ENCODE assay signal across 31 cellular contexts in the genomic region with DNA sequence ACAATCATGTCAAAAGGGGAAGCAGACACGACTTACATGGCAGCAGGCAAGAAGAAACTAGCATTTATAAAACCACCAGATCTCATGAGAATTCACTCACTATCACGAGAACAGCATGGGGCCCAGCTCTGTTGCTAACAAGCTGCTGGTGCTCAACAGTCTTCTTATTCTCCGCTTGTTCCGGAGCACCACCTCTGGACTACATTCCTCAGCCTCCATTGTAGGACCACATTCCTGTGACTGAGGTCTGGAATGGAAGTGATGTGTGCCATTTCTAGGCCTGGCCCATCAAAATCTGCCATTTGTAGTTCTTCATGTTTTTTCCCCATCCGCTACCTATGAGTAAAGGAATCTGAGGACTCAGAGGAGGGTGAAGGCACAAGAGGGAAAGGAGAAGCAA.
"Had no signal": no experiment of that assay in that cellular context is flagged by ENCODE, and none has a peak within 500 bp of the region (broad histone marks: within the 10 kb centered on the region; RNA-seq: fewer than 3 reads in every experiment).

No MANE protein-coding gene starts in this region.

- H3K4me3 ChIP-seq: ovary, psoas muscle, right lobe of liver, sigmoid colon, suprapubic skin, testis, tibial artery, transverse colon, upper lobe of left lung had no signal

- H2AFZ ChIP-seq: parathyroid adenoma had no signal

- H3K9me3 ChIP-seq: ovary, psoas muscle, right lobe of liver, sigmoid colon, suprapubic skin, testis, tibial artery, transverse colon, upper lobe of left lung had no signal

- DNase-seq: naive B cell; naive thymus-derived CD8-positive, alpha-beta T cell; nephron progenitor cell; occipital lobe; ovary; posterior cingulate gyrus; psoas muscle; right cardiac atrium; right lobe of liver; sigmoid colon; small intestine; stimulated activated CD4-positive, alpha-beta T cell treated with anti-CD3 and anti-CD28 coated beads, Interleukin-15, amount 100 ng/mL, for 24 hours; stimulated activated CD4-positive, alpha-beta T cell treated with anti-CD3 and anti-CD28 coated beads, Interleukin-2, amount 100 ng/mL, for 24 hours; stimulated activated CD4-positive, alpha-beta T cell treated with anti-CD3 and anti-CD28 coated beads, Interleukin-2, amount 100 ng/mL, for 48 hours; stimulated activated CD4-positive, alpha-beta T cell treated with anti-CD3 and anti-CD28 coated beads, Interleukin-4, amount 100 ng/mL, for 4 hours; stimulated activated CD8-positive, alpha-beta memory T cell treated with anti-CD3 and anti-CD28 coated beads, Interleukin-4, amount 100 ng/mL, for 48 hours; stimulated activated naive CD4-positive, alpha-beta T cell; stimulated activated naive CD8-positive, alpha-beta T cell treated with anti-CD3 and anti-CD28 coated beads, Interleukin-15, amount 100 ng/mL, for 72 hours; stimulated activated naive CD8-positive, alpha-beta T cell treated with anti-CD3 and anti-CD28 coated beads, Interleukin-15, Interleukin-2, amounts not matched to agents 100 U/mL and 50 U/mL, for 24 hours; substantia nigra; testis; tibial artery; transverse colon; upper lobe of left lung had no signal

- H3K27me3 Mint-ChIP-seq: naive B cell; naive thymus-derived CD8-positive, alpha-beta T cell; natural killer cell treated with Interleukin-12 subunit alpha and Interleukin-12 subunit beta and Interleukin-15 and Interleukin-18, amount 100 ng/mL, for 72 hours; progenitor cell of endocrine pancreas; stimulated activated memory B cell treated with anti-CD40 and anti-IgM and Interleukin-4, amounts not matched to agents 10 μg/mL and 1 μg/mL and 100 μg/mL, for 72 hours; stimulated activated naive CD8-positive, alpha-beta T cell treated with anti-CD3 and anti-CD28 coated beads, Interleukin-15, amount 100 ng/mL, for 72 hours had no signal

- H3K9me3 Mint-ChIP-seq: natural killer cell treated with Interleukin-12 subunit alpha and Interleukin-12 subunit beta and Interleukin-15 and Interleukin-18, amount 100 ng/mL, for 72 hours; nephron progenitor cell; neural crest cell; stimulated activated memory B cell treated with anti-CD40 and anti-IgM and Interleukin-4, amounts not matched to agents 10 μg/mL and 1 μg/mL and 100 μg/mL, for 72 hours; stimulated activated naive CD8-positive, alpha-beta T cell treated with anti-CD3 and anti-CD28 coated beads, Interleukin-15, amount 100 ng/mL, for 72 hours had no signal

- H3K27ac ChIP-seq: ovary, parathyroid adenoma, psoas muscle, right lobe of liver, sigmoid colon, suprapubic skin, testis, tibial artery, transverse colon, upper lobe of left lung had no signal

- H3K9ac ChIP-seq: parathyroid adenoma had no signal

- H3K27ac Mint-ChIP-seq: naive B cell; naive thymus-derived CD8-positive, alpha-beta T cell; natural killer cell treated with Interleukin-12 subunit alpha and Interleukin-12 subunit beta and Interleukin-15 and Interleukin-18, amount 100 ng/mL, for 72 hours; nephron progenitor cell; progenitor cell of endocrine pancreas; stimulated activated memory B cell treated with anti-CD40 and anti-IgM and Interleukin-4, amounts not matched to agents 10 μg/mL and 1 μg/mL and 100 μg/mL, for 72 hours; stimulated activated naive CD8-positive, alpha-beta T cell treated with anti-CD3 and anti-CD28 coated beads, Interleukin-15, amount 100 ng/mL, for 72 hours had no signal

- H3K27me3 ChIP-seq: ovary, right lobe of liver, sigmoid colon, suprapubic skin, testis, tibial artery, transverse colon, upper lobe of left lung had no signal

- H3K4me1 ChIP-seq: parathyroid adenoma, psoas muscle, right lobe of liver, sigmoid colon, suprapubic skin, testis, tibial artery, transverse colon, upper lobe of left lung had no signal

- H3K4me1 Mint-ChIP-seq: naive B cell; naive thymus-derived CD8-positive, alpha-beta T cell; stimulated activated memory B cell treated with anti-CD40 and anti-IgM and Interleukin-4, amounts not matched to agents 10 μg/mL and 1 μg/mL and 100 μg/mL, for 72 hours; stimulated activated naive CD8-positive, alpha-beta T cell treated with anti-CD3 and anti-CD28 coated beads, Interleukin-15, amount 100 ng/mL, for 72 hours had no signal

- H3K4me3 Mint-ChIP-seq: naive thymus-derived CD8-positive, alpha-beta T cell; natural killer cell treated with Interleukin-12 subunit alpha and Interleukin-12 subunit beta and Interleukin-15 and Interleukin-18, amount 100 ng/mL, for 72 hours; nephron progenitor cell; neural crest cell; stimulated activated memory B cell treated with anti-CD40 and anti-IgM and Interleukin-4, amounts not matched to agents 10 μg/mL and 1 μg/mL and 100 μg/mL, for 72 hours; stimulated activated naive CD8-positive, alpha-beta T cell treated with anti-CD3 and anti-CD28 coated beads, Interleukin-15, amount 100 ng/mL, for 72 hours had no signal

- H3K36me3 ChIP-seq: ovary, right lobe of liver, sigmoid colon, suprapubic skin, tibial artery, transverse colon, upper lobe of left lung had no signal

- H3K36me3 Mint-ChIP-seq: naive B cell; naive thymus-derived CD8-positive, alpha-beta T cell; natural killer cell treated with Interleukin-12 subunit alpha and Interleukin-12 subunit beta and Interleukin-15 and Interleukin-18, amount 100 ng/mL, for 72 hours; stimulated activated memory B cell treated with anti-CD40 and anti-IgM and Interleukin-4, amounts not matched to agents 10 μg/mL and 1 μg/mL and 100 μg/mL, for 72 hours had no signal

- FAIRE-seq: small intestine, urothelium cell line had no signal

- H3K79me2 ChIP-seq: parathyroid adenoma had no signal
